In the genomic region with DNA sequence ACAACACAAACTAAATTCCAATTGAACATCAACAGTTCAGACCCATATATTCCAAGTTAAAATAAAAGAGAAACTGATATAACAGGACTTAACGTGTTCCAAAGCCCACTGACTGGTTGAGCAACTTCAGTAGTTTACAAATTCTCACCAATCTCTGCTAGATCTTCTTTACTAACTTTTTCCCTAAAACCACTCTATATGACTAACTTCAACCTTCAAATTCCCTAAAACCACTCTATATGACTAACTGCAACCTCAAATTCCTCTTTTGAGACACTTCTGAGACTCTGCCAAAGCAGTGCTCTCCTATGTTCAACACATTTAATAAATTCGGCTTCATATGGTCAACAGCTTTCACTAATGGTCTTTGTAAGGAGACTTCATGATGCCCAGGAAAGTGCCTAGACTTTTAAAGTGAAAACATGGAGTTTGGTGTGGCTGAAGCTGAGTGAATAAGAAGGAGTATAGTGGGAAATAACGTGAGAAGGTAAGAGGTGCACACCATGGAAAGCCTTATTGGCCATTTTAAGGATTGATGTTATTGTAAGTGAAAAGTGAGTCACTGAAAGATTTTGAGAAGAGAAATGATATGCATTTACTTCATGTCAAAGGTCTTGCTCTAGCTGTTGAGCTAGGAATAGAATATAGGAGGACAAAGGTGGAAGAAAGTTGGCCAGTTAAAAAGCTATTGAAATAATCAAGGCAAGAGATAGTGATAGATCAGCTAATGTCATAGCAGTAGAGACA, we compare ENCODE assay signal across 19 cellular contexts.
DNase-seq lines count a peak whose midpoint lies in the region; ATAC-seq, FAIRE-seq and TF ChIP-seq lines count a peak whose summit lies in the region.
"Had no signal": no experiment of that assay in that cellular context is flagged by ENCODE, and none has a peak within 500 bp of the region (broad histone marks: within the 10 kb centered on the region; RNA-seq: fewer than 3 reads in every experiment).

No MANE protein-coding gene starts in this region.

- no peaks in the 10 kb centered on the region for H3K9me3 Mint-ChIP-seq in astrocyte (ENCODE audit: unreplicated experiment)
- H3K9me3 Mint-ChIP-seq in activated CD8-positive, alpha-beta memory T cell treated with anti-CD3 and anti-CD28 coated beads, Interleukin-2, amount 10 ng/mL, durations not matched to agents 7 days and 5 days (ENCODE audit: low read depth) = peaks cover 12% of the 10 kb centered on the region

- peak overlapping the region; percentile 31; the same call in 1 of the 2 replicates for H3K23ac ChIP-seq in IMR-90 (ENCODE audit: low read depth, low read length)

- no peaks in the 10 kb centered on the region; the same call in 1 of the 2 replicates for H4K20me1 ChIP-seq in IMR-90 (ENCODE audit: insufficient read depth, low read length)
- no peaks in the 10 kb centered on the region for H4K20me1 ChIP-seq in astrocyte (ENCODE audit: insufficient read depth, low read length)

- H3K4me1 Mint-ChIP-seq in astrocyte (ENCODE audit: low read depth, unreplicated experiment) = peaks cover 29% of the 10 kb centered on the region
- H3K4me1 Mint-ChIP-seq in activated CD8-positive, alpha-beta memory T cell treated with anti-CD3 and anti-CD28 coated beads, Interleukin-2, amount 10 ng/mL, durations not matched to agents 7 days and 5 days = no peaks in the 10 kb centered on the region
- H3K4me1 Mint-ChIP-seq: CD4-positive, CD25-positive, alpha-beta regulatory T cell; IgD-negative memory B cell had no signal

- peak; percentile 84 for FAIRE-seq in astrocyte (lab: Jason Lieb, UNC)

- H2BK120ac ChIP-seq in IMR-90 (ENCODE audit: low read depth, low read length) = peak overlapping the region; percentile 77

- peak; percentile 20 for DNase-seq in AG20443 (ENCODE audit: low spot score)
- DNase-seq in IMR-90 = peak; percentile 96
- DNase-seq in astrocyte (ENCODE audit: low read depth) = peak; percentile 91
- DNase-seq in left lung = no peak
- no peak for DNase-seq in NCI-H510A (lab: John Stamatoyannopoulos, UW)
- no peak for DNase-seq in activated CD8-positive, alpha-beta memory T cell treated with anti-CD3 and anti-CD28 coated beads, Interleukin-2, amount 10 ng/mL, durations not matched to agents 7 days and 5 days
- no peak for DNase-seq in activated CD4-positive, alpha-beta T cell treated with anti-CD3 and anti-CD28 coated beads for 4 hours
- DNase-seq in hepatic stellate cell (ENCODE audit: low spot score) = no peak
- DNase-seq: activated CD4-positive, CD25-positive, alpha-beta regulatory T cell treated with anti-CD3 and anti-CD28 coated beads, Interleukin-2, amount 50 U/mL, for 72 hours; CD4-positive, CD25-positive, alpha-beta regulatory T cell; erythroblast; mucosa of descending colon; NCI-H1694 treated with DMSO at 0.1 percent for 48 hours; stimulated activated CD4-positive, alpha-beta T cell treated with anti-CD3 and anti-CD28 coated beads, Interleukin-2, amount 100 ng/mL, for 48 hours; stimulated activated naive CD8-positive, alpha-beta T cell treated with anti-CD3 and anti-CD28 coated beads, Interleukin-15, Interleukin-2, amounts not matched to agents 100 U/mL and 50 U/mL, for 24 hours had no signal

- no peaks in the 10 kb centered on the region for H3K36me3 ChIP-seq in IMR-90 (ENCODE audit: control insufficient read depth, insufficient read depth, low read length)
- no peaks in the 10 kb centered on the region for H3K36me3 ChIP-seq in astrocyte (ENCODE audit: insufficient read depth, low read length)
- no peaks in the 10 kb centered on the region for H3K36me3 ChIP-seq in left lung
- H3K36me3 ChIP-seq: cardiac muscle cell, prostate gland had no signal

- 0 out of 4 replicates have a peak overlapping the region, but pooled peaks of 1 of the 2 experiments have one; percentile 36 for H4K8ac ChIP-seq in IMR-90 (ENCODE audit: low read depth in 2 of 2, low read length in 2 of 2)

- H3K27me3 Mint-ChIP-seq in astrocyte (ENCODE audit: low read depth, unreplicated experiment) = no peaks in the 10 kb centered on the region
- no peaks in the 10 kb centered on the region for H3K27me3 Mint-ChIP-seq in activated CD8-positive, alpha-beta memory T cell treated with anti-CD3 and anti-CD28 coated beads, Interleukin-2, amount 10 ng/mL, durations not matched to agents 7 days and 5 days
- H3K27me3 Mint-ChIP-seq: CD4-positive, CD25-positive, alpha-beta regulatory T cell; IgD-negative memory B cell had no signal

- no peak overlapping the region for H3K27ac ChIP-seq in IMR-90 (ENCODE audit: insufficient read depth, low read length)
- H3K27ac ChIP-seq in astrocyte (ENCODE audit: low read depth, low read length) = peak overlapping the region; percentile 44
- H3K27ac ChIP-seq in left lung = no peak overlapping the region
- H3K27ac ChIP-seq: cardiac muscle cell, prostate gland had no signal

- no peaks in the 10 kb centered on the region for H3K36me3 Mint-ChIP-seq in astrocyte (ENCODE audit: low read depth, unreplicated experiment)
- H3K36me3 Mint-ChIP-seq in activated CD8-positive, alpha-beta memory T cell treated with anti-CD3 and anti-CD28 coated beads, Interleukin-2, amount 10 ng/mL, durations not matched to agents 7 days and 5 days = no peaks in the 10 kb centered on the region
- H3K36me3 Mint-ChIP-seq: CD4-positive, CD25-positive, alpha-beta regulatory T cell; IgD-negative memory B cell had no signal

- in situ Hi-C loops in IMR-90 (cut with MboI; ENCODE audit: low sequenced_read_pairs) = no loop called here

- POLR2A ChIA-PET in IMR-90 (lab: Charles Lee; ENCODE audit: unreplicated experiment) = no interaction called here

- H3K14ac ChIP-seq in IMR-90 (replicated peaks; ENCODE audit: low read depth, low read length) = 0 out of 2 replicates have a peak overlapping the region, but pooled peaks have one; percentile 10

- H3K27ac Mint-ChIP-seq in astrocyte (ENCODE audit: unreplicated experiment) = peak overlapping the region; percentile 26
- no peak overlapping the region for H3K27ac Mint-ChIP-seq in activated CD8-positive, alpha-beta memory T cell treated with anti-CD3 and anti-CD28 coated beads, Interleukin-2, amount 10 ng/mL, durations not matched to agents 7 days and 5 days
- H3K27ac Mint-ChIP-seq: activated T-helper 2 cell treated with anti-CD3 and anti-CD28 coated beads, Interferon-gamma antibody, Interleukin-2, Interleukin-4, amounts not matched to agents 10 μg/mL and 5 μg/mL and 100 μg/mL, durations not matched to agents 14 hours and 24 hours and 36 hours; CD4-positive, CD25-positive, alpha-beta regulatory T cell; IgD-negative memory B cell had no signal

- no peak overlapping the region for H2AK5ac ChIP-seq in IMR-90 (ENCODE audit: low read depth, low read length)

- dilution Hi-C loops in IMR-90 (cut with HindIII; ENCODE audit: low sequenced_read_pairs, unreplicated experiment) = no loop called here

- CTCF ChIA-PET in IMR-90 (lab: Yijun Ruan, JAX) = no interaction called here
- CTCF ChIA-PET in activated CD8-positive, alpha-beta memory T cell treated with anti-CD3 and anti-CD28 coated beads, Interleukin-2, amount 10 ng/mL, durations not matched to agents 7 days and 5 days (lab: Charles Lee) = no interaction called here

- TF ChIP-seq CTCF in IMR-90 (conservative IDR thresholded peaks at IDR 0.05; ENCODE audit: low read depth, low read length) (no peak), astrocyte (IDR thresholded peaks at IDR 0.05; ENCODE audit: insufficient read depth, low read depth, low read length) (no peak), left lung (IDR thresholded peaks at IDR 0.05) (no peak)

- H3K9me3 ChIP-seq in IMR-90 (ENCODE audit: control insufficient read depth, insufficient read depth, low read length) (no peaks in the 10 kb centered on the region), astrocyte (ENCODE audit: insufficient read depth, low read depth, low read length) (no peaks in the 10 kb centered on the region), left lung (no peaks in the 10 kb centered on the region)
- H3K9me3 ChIP-seq: mucosa of descending colon, prostate gland had no signal

- H3K9me1 ChIP-seq in IMR-90 (ENCODE audit: insufficient read depth, low read length) = no peaks in the 10 kb centered on the region

- WGBS in IMR-90 (ENCODE audit: extremely low coverage in 2 of 2, insufficient read length in 1 of 2), 2 experiments = 29% methylated on average over 2 of the region's 3 CpGs; no CpG with 5 or more reads in 1 of the 2 experiments

- H3K4me1 ChIP-seq in IMR-90 (ENCODE audit: control insufficient read depth, insufficient read depth, low read length) (peaks cover 2% of the 10 kb centered on the region; the same call in 1 of the 2 replicates), astrocyte (ENCODE audit: insufficient read depth, low read length) (peaks cover 7% of the 10 kb centered on the region), left lung (no peaks in the 10 kb centered on the region)
- H3K4me1 ChIP-seq: prostate gland had no signal

- H2BK20ac ChIP-seq in IMR-90 (ENCODE audit: low read depth, low read length) = peak overlapping the region; percentile 65; the same call in 1 of the 2 replicates

- no TSS peak for BruUV-seq in IMR-90 (replicated peaks; lab: Mats Ljungman, UMichigan)

- H3K56ac ChIP-seq in IMR-90 (ENCODE audit: extremely low read depth, insufficient read depth, low read length) = peak overlapping the region; percentile 1; the same call in 1 of the 2 replicates

- H3K4me3 ChIP-seq in IMR-90 (ENCODE audit: insufficient read depth, low read depth, low read length) (no peak overlapping the region), astrocyte (ENCODE audit: insufficient read depth, low read depth, low read length) (no peak overlapping the region), left lung (no peak overlapping the region)
- H3K4me3 ChIP-seq: cardiac muscle cell, mucosa of descending colon, prostate gland had no signal

- H3K4ac ChIP-seq in IMR-90 (ENCODE audit: low read depth, low read length) = peak overlapping the region; percentile 42; the same call in 1 of the 2 replicates

- H3K18ac ChIP-seq in IMR-90 (ENCODE audit: low read depth, low read length) = no peak overlapping the region

- H3K79me1 ChIP-seq in IMR-90 (ENCODE audit: low read depth in 1 of 2, low read length in 2 of 2) = no peaks in the 10 kb centered on the region

- H2AK9ac ChIP-seq in IMR-90 (replicated peaks; ENCODE audit: low read depth, low read length, poor library complexity) = no peak overlapping the region

- ATAC-seq in IMR-90 (ENCODE audit: low read depth) (peak; percentile 95), left lung (peak; percentile 22)
- no peak for ATAC-seq in activated CD8-positive, alpha-beta memory T cell treated with anti-CD3 and anti-CD28 coated beads, Interleukin-2, amount 10 ng/mL, durations not matched to agents 7 days and 5 days
- ATAC-seq: mucosa of descending colon; stimulated activated naive CD8-positive, alpha-beta T cell treated with anti-CD3 and anti-CD28 coated beads, Interleukin-15, Interleukin-2, amounts not matched to agents 100 U/mL and 50 U/mL, for 24 hours had no signal

- H3K79me2 ChIP-seq in astrocyte (ENCODE audit: insufficient read depth, low read length) = no peaks in the 10 kb centered on the region

- no peaks in the 10 kb centered on the region for H3K27me3 ChIP-seq in IMR-90 (ENCODE audit: control insufficient read depth, insufficient read depth, low read length)
- no peaks in the 10 kb centered on the region for H3K27me3 ChIP-seq in astrocyte (ENCODE audit: insufficient read depth, low read length)
- no peaks in the 10 kb centered on the region for H3K27me3 ChIP-seq in left lung
- H3K27me3 ChIP-seq: cardiac muscle cell had no signal

- H3K4me2 ChIP-seq in IMR-90 (ENCODE audit: low read depth, low read length) = peak overlapping the region; percentile 9; the same call in 1 of the 2 replicates
- H3K4me2 ChIP-seq in astrocyte (ENCODE audit: low read length) = peak overlapping the region; percentile 43

- no peak for TF ChIP-seq RAD21 in IMR-90 (IDR thresholded peaks at IDR 0.05; ENCODE audit: low read length)

- no peak overlapping the region for H4K5ac ChIP-seq in IMR-90 (ENCODE audit: low read depth, low read length)

- H4K91ac ChIP-seq in IMR-90 (ENCODE audit: insufficient read depth, low read depth, low read length) = peak overlapping the region; percentile 61; the same call in 1 of the 2 replicates

- H3K9ac ChIP-seq in IMR-90 (ENCODE audit: low read depth, low read length) = no peak overlapping the region
- H3K9ac ChIP-seq in astrocyte (ENCODE audit: low read length) = no peak overlapping the region

- no peak overlapping the region for H3K4me3 Mint-ChIP-seq in astrocyte (ENCODE audit: unreplicated experiment)
- no peak overlapping the region for H3K4me3 Mint-ChIP-seq in activated CD8-positive, alpha-beta memory T cell treated with anti-CD3 and anti-CD28 coated beads, Interleukin-2, amount 10 ng/mL, durations not matched to agents 7 days and 5 days
- H3K4me3 Mint-ChIP-seq: CD4-positive, CD25-positive, alpha-beta regulatory T cell; IgD-negative memory B cell had no signal

- intact Hi-C loops in IMR-90 (cut with micrococcal nuclease) (loop anchor here (10.0 kb wide), 1 partner anchor 145 kb away; no protein-coding TSS in a partner anchor), left lung (cut with DNase I) (no loop called here)

- peak overlapping the region; percentile 58 for H2BK5ac ChIP-seq in IMR-90 (ENCODE audit: low read depth, low read length, poor library complexity, severe bottlenecking)

- H2AFZ ChIP-seq in IMR-90 (replicated peaks; ENCODE audit: low read length, poor library complexity) (no peak overlapping the region), astrocyte (ENCODE audit: low read depth, low read length) (no peak overlapping the region)

- peak overlapping the region; percentile 69; the same call in 2 of the 3 replicates for H2BK15ac ChIP-seq in IMR-90 (ENCODE audit: low read depth, low read length)

- no peak for TF ChIP-seq POLR2A in IMR-90 (IDR thresholded peaks at IDR 0.05; ENCODE audit: low read depth, low read length)

Comparison
In these comparisons a context has a peak if more than half of its experiments do, and no peak if none do; other contexts are left out.
1. DNase-seq: peak in AG20443 (single experiment), IMR-90 (single experiment) and astrocyte (single experiment); none in left lung (0 of 2), NCI-H510A (single experiment), activated CD8-positive, alpha-beta memory T cell treated with anti-CD3 and anti-CD28 coated beads, Interleukin-2, amount 10 ng/mL, durations not matched to agents 7 days and 5 days (single experiment), activated CD4-positive, alpha-beta T cell treated with anti-CD3 and anti-CD28 coated beads for 4 hours (0 of 2) and hepatic stellate cell (single experiment).